In the genomic region with DNA sequence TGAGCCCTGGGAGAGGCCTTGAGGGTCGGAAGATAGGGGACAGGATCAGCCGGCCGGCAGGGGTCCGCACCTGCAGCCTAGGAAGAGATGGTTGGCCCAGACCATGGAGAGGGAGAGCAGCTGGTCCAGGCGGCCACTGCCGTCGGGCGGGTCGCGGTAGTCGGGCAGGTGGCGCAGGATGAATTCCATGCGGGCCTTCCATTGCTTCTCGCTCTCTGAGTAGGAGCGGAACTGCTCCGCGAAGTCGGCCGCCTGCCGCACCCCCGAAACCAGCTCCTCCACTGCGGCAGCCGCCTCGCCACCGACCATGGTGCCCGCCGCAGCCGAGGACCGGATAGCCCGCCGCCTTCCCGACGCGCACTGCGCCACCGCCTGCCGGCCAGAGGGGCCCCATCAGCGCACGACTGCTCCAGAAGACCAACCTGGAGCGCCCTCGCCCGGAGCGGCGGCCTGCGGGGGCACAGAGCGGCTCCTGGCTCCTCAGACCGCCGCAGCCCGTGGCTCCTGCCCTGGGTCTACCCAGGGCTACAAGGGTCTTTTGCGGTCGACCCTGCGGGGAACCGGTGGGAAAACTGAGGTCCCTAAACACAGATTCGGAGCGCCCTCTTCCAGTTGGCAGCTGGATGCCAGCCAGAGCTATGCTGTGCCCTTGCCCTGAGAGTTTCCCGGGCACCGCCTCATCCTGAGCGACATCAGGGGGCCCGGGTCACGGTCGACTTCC, we compare ENCODE assay signal across 1 cellular context.
TF ChIP-seq lines count a peak whose summit lies in the region.

A gene with protein sequence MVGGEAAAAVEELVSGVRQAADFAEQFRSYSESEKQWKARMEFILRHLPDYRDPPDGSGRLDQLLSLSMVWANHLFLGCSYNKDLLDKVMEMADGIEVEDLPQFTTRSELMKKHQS (minus strand): TSS at position 336 of the 721 bp plus-strand sequence. CDS start 27 bp downstream, at position 309.

TF ChIP-seq in HepG2, 621 proteins besides CTCF, POLR2A, EP300 and RAD21 (continued from another document and continues in another):
- peak; percentile 42; the same call in 1 of the 2 replicates for TF ChIP-seq ZNF225 (CRISPR knock-in tag; IDR thresholded peaks at IDR 0.05)
- peak; percentile 83; the same call in 1 of the 2 replicates for TF ChIP-seq ZNF644 (CRISPR knock-in tag; IDR thresholded peaks at IDR 0.05; ENCODE audit: low read depth)
- peak; percentile 67; the same call in 1 of the 2 replicates for TF ChIP-seq ZNF841 (CRISPR knock-in tag; IDR thresholded peaks at IDR 0.05; ENCODE audit: borderline replicate concordance)
- TF ChIP-seq CAMTA2 (CRISPR knock-in tag; IDR thresholded peaks at IDR 0.05; ENCODE audit: borderline replicate concordance): no peak
- peak; percentile 93 for TF ChIP-seq SNAI1 (CRISPR knock-in tag; IDR thresholded peaks at IDR 0.05; ENCODE audit: borderline replicate concordance)
- peak; percentile 20; the same call in 1 of the 2 replicates for TF ChIP-seq SUZ12 (IDR thresholded peaks at IDR 0.05; ENCODE audit: low read depth, low read length)
- no peak for TF ChIP-seq HOXA7 (CRISPR knock-in tag; IDR thresholded peaks at IDR 0.05)
- TF ChIP-seq RFX5 (IDR thresholded peaks at IDR 0.05; ENCODE audit: low read depth, low read length): no peak; the same call in 1 of the 2 replicates
- TF ChIP-seq SRF (IDR thresholded peaks at IDR 0.05; ENCODE audit: low read depth, low read length): 0 out of 2 replicates have a peak, but pooled peaks have one; percentile 18
- TF ChIP-seq NONO (IDR thresholded peaks at IDR 0.05): no peak
- peak; percentile 99 for TF ChIP-seq NONO (CRISPR knock-in tag; conservative IDR thresholded peaks at IDR 0.05)
- TF ChIP-seq, protein P1, sequence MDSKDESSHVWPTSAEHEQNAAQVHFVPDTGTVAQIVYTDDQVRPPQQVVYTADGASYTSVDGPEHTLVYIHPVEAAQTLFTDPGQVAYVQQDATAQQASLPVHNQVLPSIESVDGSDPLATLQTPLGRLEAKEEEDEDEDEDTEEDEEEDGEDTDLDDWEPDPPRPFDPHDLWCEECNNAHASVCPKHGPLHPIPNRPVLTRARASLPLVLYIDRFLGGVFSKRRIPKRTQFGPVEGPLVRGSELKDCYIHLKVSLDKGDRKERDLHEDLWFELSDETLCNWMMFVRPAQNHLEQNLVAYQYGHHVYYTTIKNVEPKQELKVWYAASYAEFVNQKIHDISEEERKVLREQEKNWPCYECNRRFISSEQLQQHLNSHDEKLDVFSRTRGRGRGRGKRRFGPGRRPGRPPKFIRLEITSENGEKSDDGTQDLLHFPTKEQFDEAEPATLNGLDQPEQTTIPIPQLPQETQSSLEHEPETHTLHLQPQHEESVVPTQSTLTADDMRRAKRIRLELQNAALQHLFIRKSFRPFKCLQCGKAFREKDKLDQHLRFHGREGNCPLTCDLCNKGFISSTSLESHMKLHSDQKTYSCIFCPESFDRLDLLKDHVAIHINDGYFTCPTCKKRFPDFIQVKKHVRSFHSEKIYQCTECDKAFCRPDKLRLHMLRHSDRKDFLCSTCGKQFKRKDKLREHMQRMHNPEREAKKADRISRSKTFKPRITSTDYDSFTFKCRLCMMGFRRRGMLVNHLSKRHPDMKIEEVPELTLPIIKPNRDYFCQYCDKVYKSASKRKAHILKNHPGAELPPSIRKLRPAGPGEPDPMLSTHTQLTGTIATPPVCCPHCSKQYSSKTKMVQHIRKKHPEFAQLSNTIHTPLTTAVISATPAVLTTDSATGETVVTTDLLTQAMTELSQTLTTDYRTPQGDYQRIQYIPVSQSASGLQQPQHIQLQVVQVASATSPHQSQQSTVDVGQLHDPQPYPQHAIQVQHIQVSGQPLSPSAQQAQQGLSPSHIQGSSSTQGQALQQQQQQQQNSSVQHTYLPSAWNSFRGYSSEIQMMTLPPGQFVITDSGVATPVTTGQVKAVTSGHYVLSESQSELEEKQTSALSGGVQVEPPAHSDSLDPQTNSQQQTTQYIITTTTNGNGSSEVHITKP (CRISPR knock-in tag; IDR thresholded peaks at IDR 0.05; ENCODE audit: low read depth): peak; percentile 79; the same call in 1 of the 2 replicates
- 0 out of 2 replicates have a peak, but pooled peaks have one; percentile 38 for TF ChIP-seq NR2F2 (IDR thresholded peaks at IDR 0.05; ENCODE audit: borderline replicate concordance, low read depth)
- TF ChIP-seq ZNF616 (CRISPR knock-in tag; IDR thresholded peaks at IDR 0.05; ENCODE audit: low read depth): 0 out of 2 replicates have a peak, but pooled peaks have one; percentile 80
- peak; percentile 83; the same call in 1 of the 2 replicates for TF ChIP-seq ZNF224 (CRISPR knock-in tag; IDR thresholded peaks at IDR 0.05)
- TF ChIP-seq, protein P2, sequence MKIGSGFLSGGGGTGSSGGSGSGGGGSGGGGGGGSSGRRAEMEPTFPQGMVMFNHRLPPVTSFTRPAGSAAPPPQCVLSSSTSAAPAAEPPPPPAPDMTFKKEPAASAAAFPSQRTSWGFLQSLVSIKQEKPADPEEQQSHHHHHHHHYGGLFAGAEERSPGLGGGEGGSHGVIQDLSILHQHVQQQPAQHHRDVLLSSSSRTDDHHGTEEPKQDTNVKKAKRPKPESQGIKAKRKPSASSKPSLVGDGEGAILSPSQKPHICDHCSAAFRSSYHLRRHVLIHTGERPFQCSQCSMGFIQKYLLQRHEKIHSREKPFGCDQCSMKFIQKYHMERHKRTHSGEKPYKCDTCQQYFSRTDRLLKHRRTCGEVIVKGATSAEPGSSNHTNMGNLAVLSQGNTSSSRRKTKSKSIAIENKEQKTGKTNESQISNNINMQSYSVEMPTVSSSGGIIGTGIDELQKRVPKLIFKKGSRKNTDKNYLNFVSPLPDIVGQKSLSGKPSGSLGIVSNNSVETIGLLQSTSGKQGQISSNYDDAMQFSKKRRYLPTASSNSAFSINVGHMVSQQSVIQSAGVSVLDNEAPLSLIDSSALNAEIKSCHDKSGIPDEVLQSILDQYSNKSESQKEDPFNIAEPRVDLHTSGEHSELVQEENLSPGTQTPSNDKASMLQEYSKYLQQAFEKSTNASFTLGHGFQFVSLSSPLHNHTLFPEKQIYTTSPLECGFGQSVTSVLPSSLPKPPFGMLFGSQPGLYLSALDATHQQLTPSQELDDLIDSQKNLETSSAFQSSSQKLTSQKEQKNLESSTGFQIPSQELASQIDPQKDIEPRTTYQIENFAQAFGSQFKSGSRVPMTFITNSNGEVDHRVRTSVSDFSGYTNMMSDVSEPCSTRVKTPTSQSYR (CRISPR knock-in tag; IDR thresholded peaks at IDR 0.05; ENCODE audit: borderline replicate concordance): peak; percentile 40; the same call in 1 of the 2 replicates
- TF ChIP-seq, protein P3, sequence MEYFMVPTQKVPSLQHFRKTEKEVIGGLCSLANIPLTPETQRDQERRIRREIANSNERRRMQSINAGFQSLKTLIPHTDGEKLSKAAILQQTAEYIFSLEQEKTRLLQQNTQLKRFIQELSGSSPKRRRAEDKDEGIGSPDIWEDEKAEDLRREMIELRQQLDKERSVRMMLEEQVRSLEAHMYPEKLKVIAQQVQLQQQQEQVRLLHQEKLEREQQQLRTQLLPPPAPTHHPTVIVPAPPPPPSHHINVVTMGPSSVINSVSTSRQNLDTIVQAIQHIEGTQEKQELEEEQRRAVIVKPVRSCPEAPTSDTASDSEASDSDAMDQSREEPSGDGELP (IDR thresholded peaks at IDR 0.05; ENCODE audit: borderline replicate concordance, low read depth): peak; percentile 59; the same call in 1 of the 2 replicates
- TF ChIP-seq ZIK1 (CRISPR knock-in tag; IDR thresholded peaks at IDR 0.05; ENCODE audit: borderline replicate concordance, low read depth): peak; percentile 71; the same call in 1 of the 2 replicates
- peak; percentile 59; the same call in 1 of the 2 replicates for TF ChIP-seq GZF1 (CRISPR knock-in tag; IDR thresholded peaks at IDR 0.05)
- peak; percentile 56 for TF ChIP-seq GABPA (IDR thresholded peaks at IDR 0.05; ENCODE audit: low read depth, low read length)
- peak; percentile 71 for TF ChIP-seq GABPA (CRISPR knock-in tag; IDR thresholded peaks at IDR 0.05; ENCODE audit: low read depth)
- peak; percentile 96; the same call in 1 of the 2 replicates for TF ChIP-seq GTF3A (CRISPR knock-in tag; conservative IDR thresholded peaks at IDR 0.05)
- TF ChIP-seq, protein P4, sequence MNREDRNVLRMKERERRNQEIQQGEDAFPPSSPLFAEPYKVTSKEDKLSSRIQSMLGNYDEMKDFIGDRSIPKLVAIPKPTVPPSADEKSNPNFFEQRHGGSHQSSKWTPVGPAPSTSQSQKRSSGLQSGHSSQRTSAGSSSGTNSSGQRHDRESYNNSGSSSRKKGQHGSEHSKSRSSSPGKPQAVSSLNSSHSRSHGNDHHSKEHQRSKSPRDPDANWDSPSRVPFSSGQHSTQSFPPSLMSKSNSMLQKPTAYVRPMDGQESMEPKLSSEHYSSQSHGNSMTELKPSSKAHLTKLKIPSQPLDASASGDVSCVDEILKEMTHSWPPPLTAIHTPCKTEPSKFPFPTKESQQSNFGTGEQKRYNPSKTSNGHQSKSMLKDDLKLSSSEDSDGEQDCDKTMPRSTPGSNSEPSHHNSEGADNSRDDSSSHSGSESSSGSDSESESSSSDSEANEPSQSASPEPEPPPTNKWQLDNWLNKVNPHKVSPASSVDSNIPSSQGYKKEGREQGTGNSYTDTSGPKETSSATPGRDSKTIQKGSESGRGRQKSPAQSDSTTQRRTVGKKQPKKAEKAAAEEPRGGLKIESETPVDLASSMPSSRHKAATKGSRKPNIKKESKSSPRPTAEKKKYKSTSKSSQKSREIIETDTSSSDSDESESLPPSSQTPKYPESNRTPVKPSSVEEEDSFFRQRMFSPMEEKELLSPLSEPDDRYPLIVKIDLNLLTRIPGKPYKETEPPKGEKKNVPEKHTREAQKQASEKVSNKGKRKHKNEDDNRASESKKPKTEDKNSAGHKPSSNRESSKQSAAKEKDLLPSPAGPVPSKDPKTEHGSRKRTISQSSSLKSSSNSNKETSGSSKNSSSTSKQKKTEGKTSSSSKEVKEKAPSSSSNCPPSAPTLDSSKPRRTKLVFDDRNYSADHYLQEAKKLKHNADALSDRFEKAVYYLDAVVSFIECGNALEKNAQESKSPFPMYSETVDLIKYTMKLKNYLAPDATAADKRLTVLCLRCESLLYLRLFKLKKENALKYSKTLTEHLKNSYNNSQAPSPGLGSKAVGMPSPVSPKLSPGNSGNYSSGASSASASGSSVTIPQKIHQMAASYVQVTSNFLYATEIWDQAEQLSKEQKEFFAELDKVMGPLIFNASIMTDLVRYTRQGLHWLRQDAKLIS (CRISPR knock-in tag; IDR thresholded peaks at IDR 0.05): peak; percentile 55; the same call in 1 of the 2 replicates
- TF ChIP-seq FOXK2 (IDR thresholded peaks at IDR 0.05): no peak
- TF ChIP-seq ZFP36 (IDR thresholded peaks at IDR 0.05; ENCODE audit: borderline replicate concordance, low read depth, low read length, partially characterized antibody): no peak
- TF ChIP-seq, protein P5, sequence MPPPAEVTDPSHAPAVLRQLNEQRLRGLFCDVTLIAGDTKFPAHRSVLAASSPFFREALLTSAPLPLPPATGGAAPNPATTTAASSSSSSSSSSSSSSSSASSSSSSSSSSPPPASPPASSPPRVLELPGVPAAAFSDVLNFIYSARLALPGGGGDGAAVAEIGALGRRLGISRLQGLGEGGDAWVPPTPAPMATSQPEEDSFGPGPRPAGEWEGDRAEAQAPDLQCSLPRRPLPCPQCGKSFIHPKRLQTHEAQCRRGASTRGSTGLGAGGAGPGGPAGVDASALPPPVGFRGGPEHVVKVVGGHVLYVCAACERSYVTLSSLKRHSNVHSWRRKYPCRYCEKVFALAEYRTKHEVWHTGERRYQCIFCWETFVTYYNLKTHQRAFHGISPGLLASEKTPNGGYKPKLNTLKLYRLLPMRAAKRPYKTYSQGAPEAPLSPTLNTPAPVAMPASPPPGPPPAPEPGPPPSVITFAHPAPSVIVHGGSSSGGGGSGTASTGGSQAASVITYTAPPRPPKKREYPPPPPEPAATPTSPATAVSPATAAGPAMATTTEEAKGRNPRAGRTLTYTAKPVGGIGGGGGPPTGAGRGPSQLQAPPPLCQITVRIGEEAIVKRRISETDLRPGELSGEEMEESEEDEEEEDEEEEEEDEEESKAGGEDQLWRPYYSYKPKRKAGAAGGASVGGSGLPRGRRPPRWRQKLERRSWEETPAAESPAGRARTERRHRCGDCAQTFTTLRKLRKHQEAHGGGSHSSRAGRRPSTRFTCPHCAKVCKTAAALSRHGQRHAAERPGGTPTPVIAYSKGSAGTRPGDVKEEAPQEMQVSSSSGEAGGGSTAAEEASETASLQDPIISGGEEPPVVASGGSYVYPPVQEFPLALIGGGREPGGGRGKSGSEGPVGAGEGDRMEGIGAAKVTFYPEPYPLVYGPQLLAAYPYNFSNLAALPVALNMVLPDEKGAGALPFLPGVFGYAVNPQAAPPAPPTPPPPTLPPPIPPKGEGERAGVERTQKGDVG (CRISPR knock-in tag; IDR thresholded peaks at IDR 0.05; ENCODE audit: borderline replicate concordance): 0 out of 2 replicates have a peak, but pooled peaks have one; percentile 73
- no peak for TF ChIP-seq TCF7L2 (IDR thresholded peaks at IDR 0.05; ENCODE audit: low read depth, low read length)
- no peak for TF ChIP-seq ZNF816 (CRISPR knock-in tag; IDR thresholded peaks at IDR 0.05; ENCODE audit: borderline replicate concordance)
- no peak for TF ChIP-seq MAFF (IDR thresholded peaks at IDR 0.05; ENCODE audit: low read depth, low read length)
- TF ChIP-seq, protein P6, sequence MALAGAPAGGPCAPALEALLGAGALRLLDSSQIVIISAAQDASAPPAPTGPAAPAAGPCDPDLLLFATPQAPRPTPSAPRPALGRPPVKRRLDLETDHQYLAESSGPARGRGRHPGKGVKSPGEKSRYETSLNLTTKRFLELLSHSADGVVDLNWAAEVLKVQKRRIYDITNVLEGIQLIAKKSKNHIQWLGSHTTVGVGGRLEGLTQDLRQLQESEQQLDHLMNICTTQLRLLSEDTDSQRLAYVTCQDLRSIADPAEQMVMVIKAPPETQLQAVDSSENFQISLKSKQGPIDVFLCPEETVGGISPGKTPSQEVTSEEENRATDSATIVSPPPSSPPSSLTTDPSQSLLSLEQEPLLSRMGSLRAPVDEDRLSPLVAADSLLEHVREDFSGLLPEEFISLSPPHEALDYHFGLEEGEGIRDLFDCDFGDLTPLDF (CRISPR knock-in tag; IDR thresholded peaks at IDR 0.05): 0 out of 2 replicates have a peak, but pooled peaks have one; percentile 61
- TF ChIP-seq, protein P7, sequence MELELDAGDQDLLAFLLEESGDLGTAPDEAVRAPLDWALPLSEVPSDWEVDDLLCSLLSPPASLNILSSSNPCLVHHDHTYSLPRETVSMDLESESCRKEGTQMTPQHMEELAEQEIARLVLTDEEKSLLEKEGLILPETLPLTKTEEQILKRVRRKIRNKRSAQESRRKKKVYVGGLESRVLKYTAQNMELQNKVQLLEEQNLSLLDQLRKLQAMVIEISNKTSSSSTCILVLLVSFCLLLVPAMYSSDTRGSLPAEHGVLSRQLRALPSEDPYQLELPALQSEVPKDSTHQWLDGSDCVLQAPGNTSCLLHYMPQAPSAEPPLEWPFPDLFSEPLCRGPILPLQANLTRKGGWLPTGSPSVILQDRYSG (CRISPR knock-in tag; IDR thresholded peaks at IDR 0.05): no peak
- TF ChIP-seq, protein P8, sequence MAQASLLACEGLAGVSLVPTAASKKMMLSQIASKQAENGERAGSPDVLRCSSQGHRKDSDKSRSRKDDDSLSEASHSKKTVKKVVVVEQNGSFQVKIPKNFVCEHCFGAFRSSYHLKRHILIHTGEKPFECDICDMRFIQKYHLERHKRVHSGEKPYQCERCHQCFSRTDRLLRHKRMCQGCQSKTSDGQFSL (CRISPR knock-in tag; IDR thresholded peaks at IDR 0.05): peak; percentile 73
- TF ChIP-seq HMGA1 (CRISPR knock-in tag; conservative IDR thresholded peaks at IDR 0.05): no peak
